Comparison of ENCODE assay signal across 1 cellular context in the genomic region with DNA sequence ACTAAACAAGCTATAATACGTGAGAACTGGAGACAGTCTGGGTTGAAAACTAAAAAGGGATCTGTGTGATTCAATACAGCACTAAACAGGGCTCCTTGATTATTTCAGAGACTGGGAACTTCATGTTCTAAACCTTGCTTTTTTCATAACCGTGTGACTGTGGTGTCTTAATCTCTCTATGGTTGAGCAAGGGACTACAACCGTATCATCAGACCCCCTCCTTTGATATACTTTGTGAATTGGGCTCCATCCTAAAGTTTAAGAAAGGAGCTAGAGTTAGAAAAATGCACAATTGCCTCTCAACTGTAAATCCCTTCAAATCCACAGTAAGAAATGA.
TF ChIP-seq lines count a peak whose summit lies in the region.

No MANE protein-coding gene starts in this region.

TF ChIP-seq in H1, 55 proteins besides CTCF, POLR2A, EP300 and RAD21:
- no peak for TF ChIP-seq ASH2L (IDR thresholded peaks at IDR 0.05; ENCODE audit: low read length)
- no peak for TF ChIP-seq CTBP2 (IDR thresholded peaks at IDR 0.05; ENCODE audit: borderline replicate concordance, insufficient read depth, insufficient read length, low read length)
- no peak for TF ChIP-seq JUND (IDR thresholded peaks at IDR 0.05; ENCODE audit: low read length)
- no peak for TF ChIP-seq KDM4A (IDR thresholded peaks at IDR 0.05; ENCODE audit: low read depth, low read length, severe bottlenecking)
